ENCODE assay signal across 11 cellular contexts in genomic region chr12:1993341-1993740, GRCh38. TPM values are rescaled to one million over a fixed set of nuclear protein-coding genes. Genes with fewer than 3 reads are reported as not detected.
DNase-seq lines count a peak whose midpoint lies in the region; ATAC-seq, FAIRE-seq and TF ChIP-seq lines count a peak whose summit lies in the region.
"Had no signal": no experiment of that assay in that cellular context is flagged by ENCODE, and none has a peak within 500 bp of the region (broad histone marks: within the 10 kb centered on the region; RNA-seq: fewer than 3 reads in every experiment).

No MANE protein-coding gene starts in this region.

- POLR2A ChIA-PET in Panc1 (lab: Charles Lee): no interaction called here

- no peak overlapping the region for H3K27ac ChIP-seq in Panc1 (ENCODE audit: low read length)
- H3K27ac ChIP-seq: WERI-Rb-1 had no signal

- H3K4me3 ChIP-seq in Panc1 (ENCODE audit: low read depth in 2 of 2, low read length in 2 of 2): no peak overlapping the region
- H3K4me3 ChIP-seq in epithelial cell of proximal tubule (ENCODE audit: low read depth, low read length): no peak overlapping the region
- no peak overlapping the region for H3K4me3 ChIP-seq in retinal pigment epithelial cell (ENCODE audit: low read length)
- no peak overlapping the region for H3K4me3 ChIP-seq in HAP-1

- ATAC-seq in Panc1 (no peak), GM18870 (IDR thresholded peaks at IDR 0.05; ENCODE audit: unreplicated experiment) (no peak), GM21529 (IDR thresholded peaks at IDR 0.05; ENCODE audit: unreplicated experiment) (no peak)

- intact Hi-C loops in Panc1 (cut with micrococcal nuclease; ENCODE audit: unreplicated experiment): no loop called here

- H3K36me3 ChIP-seq in Panc1 (ENCODE audit: control insufficient read depth, insufficient read depth, low read length): no peaks in the 10 kb centered on the region
- peaks cover 12% of the 10 kb centered on the region for H3K36me3 ChIP-seq in HAP-1 (replicated peaks)

- BruUV-seq in Panc1 (replicated peaks; lab: Mats Ljungman, UMichigan): no TSS peak

- CTCF ChIA-PET in Panc1 (lab: Charles Lee): no interaction called here

- TF ChIP-seq POLR2A in GM12891 (IDR thresholded peaks at IDR 0.05; ENCODE audit: low read depth, low read length): no peak

- FAIRE-seq in GM12891 (lab: Jason Lieb, UNC): peak; percentile 56

- H3K4me1 ChIP-seq in Panc1 (ENCODE audit: control insufficient read depth, insufficient read depth, low read length) (no peaks in the 10 kb centered on the region), HAP-1 (no peaks in the 10 kb centered on the region)

- no peaks in the 10 kb centered on the region; the same call in 1 of the 2 replicates for H3K9me3 ChIP-seq in Panc1 (ENCODE audit: control insufficient read depth, insufficient read depth, low read depth, low read length)
- no peaks in the 10 kb centered on the region for H3K9me3 ChIP-seq in HAP-1

- no peak for TF ChIP-seq CTCF in Panc1 (IDR thresholded peaks at IDR 0.05)
- no peak for TF ChIP-seq CTCF in epithelial cell of proximal tubule (conservative IDR thresholded peaks at IDR 0.05; ENCODE audit: low read depth, low read length)
- TF ChIP-seq CTCF in retinal pigment epithelial cell (conservative IDR thresholded peaks at IDR 0.05; ENCODE audit: low read depth, low read length): no peak

- no peaks in the 10 kb centered on the region for H3K27me3 ChIP-seq in Panc1 (ENCODE audit: control insufficient read depth, insufficient read depth, low read length)
- H3K27me3 ChIP-seq in HAP-1 (ENCODE audit: low read depth): no peaks in the 10 kb centered on the region

- in situ Hi-C loops in Panc1 (cut with HindIII; ENCODE audit: low pct_unique_long_range_greater_than_20kb, low sequenced_read_pairs) (no loop called here), HAP-1 (cut with MboI; ENCODE audit: low sequenced_read_pairs) (no loop called here)

- DNase-seq in GM12891 (ENCODE audit: insufficient read length, low spot score) (no peak), Panc1 (ENCODE audit: low read depth, low spot score) (peak; percentile 70), epithelial cell of proximal tubule (ENCODE audit: low read depth) (peak; percentile 40), retinal pigment epithelial cell (ENCODE audit: low read depth) (peak; percentile 43), HAP-1 (ENCODE audit: low spot score in 2 of 2) (no peak), hypothalamus (lab: John Stamatoyannopoulos, UW) (no peak)
- DNase-seq: caudate nucleus, NCI-H2081, WERI-Rb-1 had no signal

TF ChIP-seq in GM12891, 5 proteins besides CTCF, POLR2A, EP300 and RAD21:
- TF ChIP-seq PAX5 (IDR thresholded peaks at IDR 0.05; ENCODE audit: insufficient read depth, low read length, severe bottlenecking): no peak
- TF ChIP-seq TAF1 (IDR thresholded peaks at IDR 0.05; ENCODE audit: low read depth, low read length): no peak
- no peak for TF ChIP-seq POU2F2 (IDR thresholded peaks at IDR 0.05; ENCODE audit: low read depth, low read length)
- no peak for TF ChIP-seq SPI1 (IDR thresholded peaks at IDR 0.05; ENCODE audit: low read depth, low read length)
- no peak for TF ChIP-seq POLR2AphosphoS5 (IDR thresholded peaks at IDR 0.05; ENCODE audit: low read depth, low read length)
TF ChIP-seq in GM12891: peak in this region for 0.

RNA-seq across cellular contexts. Expression of gene DCP1B, which starts 10.9 kb away (rescaled TPM):
- 9.8 TPM for polyA plus RNA-seq in GM12891 (2012; ENCODE audit: low read depth, missing spikeins)
- total RNA-seq in Panc1 (2021; ENCODE audit: unreplicated experiment): 4.8 TPM
- 4.2 TPM for polyA plus RNA-seq in Panc1 (2012; ENCODE audit: insufficient read length)
- total RNA-seq in epithelial cell of proximal tubule: 10.5 and 21.2 TPM in 2 replicates

RNA-seq across cellular contexts. Expression of gene CACNA1C, which starts 59.4 kb away (rescaled TPM):
- 0.13 TPM for polyA plus RNA-seq in GM12891 (2012; ENCODE audit: low read depth, missing spikeins)
- total RNA-seq in Panc1 (2021; ENCODE audit: unreplicated experiment) (0.03 TPM), epithelial cell of proximal tubule (not detected in 2 replicates)
- not detected for polyA plus RNA-seq in Panc1 (2012; ENCODE audit: insufficient read length)

Comparison
In these comparisons a context has a peak if more than half of its experiments do, and no peak if none do; other contexts are left out.
1. DNase-seq: peak in Panc1 (single experiment), epithelial cell of proximal tubule (single experiment) and retinal pigment epithelial cell (single experiment); none in GM12891 (single experiment), HAP-1 (0 of 2) and hypothalamus (0 of 51).